ENCODE assay signal across 20 cellular contexts in the genomic region with DNA sequence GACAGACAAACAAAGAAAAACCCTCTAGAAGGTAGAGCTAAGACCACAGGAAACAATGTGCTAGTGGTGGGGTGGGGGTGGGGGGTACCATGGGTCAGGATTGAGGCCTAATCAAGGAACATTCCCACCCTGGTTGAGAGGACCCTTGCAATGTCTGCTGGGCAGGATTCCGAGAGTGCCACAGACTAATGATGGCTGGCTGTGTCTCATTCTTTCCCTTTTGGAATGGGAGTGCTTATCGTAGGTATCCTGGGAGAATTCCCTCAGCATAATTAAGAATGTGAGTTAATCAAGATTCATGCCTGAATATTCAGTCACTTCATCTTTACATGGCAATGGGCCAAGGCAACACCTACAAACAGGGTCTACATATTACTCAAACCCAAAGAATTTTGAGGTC.
"Had no signal": no experiment of that assay in that cellular context is flagged by ENCODE, and none has a peak within 500 bp of the region (broad histone marks: within the 10 kb centered on the region; RNA-seq: fewer than 3 reads in every experiment).

No MANE protein-coding gene starts in this region.

- H3K4me2 ChIP-seq: KMS-11 had no signal

- H3K9ac ChIP-seq: KMS-11 had no signal

- H3K4me1 ChIP-seq: Peyer's patch, SJCRH30 had no signal

- ATAC-seq: HepG2, Right ventricle myocardium inferior had no signal

- H3K36me3 ChIP-seq: Peyer's patch, SJCRH30 had no signal

- H3K27ac ChIP-seq: KMS-11, Peyer's patch, SJCRH30 had no signal

- H3K27me3 ChIP-seq: Peyer's patch, SJCRH30 had no signal

- DNase-seq: IMR-90, Kasumi-1, MM.1S, NCI-H1092 treated with DMSO at 0.1 percent for 48 hours, NCI-H1436, NCI-H2029, NCI-H2081 treated with DMSO at 0.1 percent for 48 hours, NCI-H2171, NCI-H226, NCI-H446, NCI-H510A, NCI-H524 treated with DMSO at 0.1 percent for 48 hours, NCI-H69, NCI-H774, Peyer's patch, SHP77 treated with DMSO at 0.1 percent for 48 hours, SJCRH30 had no signal

- FAIRE-seq: HepG2 had no signal

- H3K4me3 ChIP-seq: Peyer's patch, SJCRH30 had no signal

- H3K9me3 ChIP-seq: Peyer's patch, SJCRH30 had no signal
